In the genomic region with DNA sequence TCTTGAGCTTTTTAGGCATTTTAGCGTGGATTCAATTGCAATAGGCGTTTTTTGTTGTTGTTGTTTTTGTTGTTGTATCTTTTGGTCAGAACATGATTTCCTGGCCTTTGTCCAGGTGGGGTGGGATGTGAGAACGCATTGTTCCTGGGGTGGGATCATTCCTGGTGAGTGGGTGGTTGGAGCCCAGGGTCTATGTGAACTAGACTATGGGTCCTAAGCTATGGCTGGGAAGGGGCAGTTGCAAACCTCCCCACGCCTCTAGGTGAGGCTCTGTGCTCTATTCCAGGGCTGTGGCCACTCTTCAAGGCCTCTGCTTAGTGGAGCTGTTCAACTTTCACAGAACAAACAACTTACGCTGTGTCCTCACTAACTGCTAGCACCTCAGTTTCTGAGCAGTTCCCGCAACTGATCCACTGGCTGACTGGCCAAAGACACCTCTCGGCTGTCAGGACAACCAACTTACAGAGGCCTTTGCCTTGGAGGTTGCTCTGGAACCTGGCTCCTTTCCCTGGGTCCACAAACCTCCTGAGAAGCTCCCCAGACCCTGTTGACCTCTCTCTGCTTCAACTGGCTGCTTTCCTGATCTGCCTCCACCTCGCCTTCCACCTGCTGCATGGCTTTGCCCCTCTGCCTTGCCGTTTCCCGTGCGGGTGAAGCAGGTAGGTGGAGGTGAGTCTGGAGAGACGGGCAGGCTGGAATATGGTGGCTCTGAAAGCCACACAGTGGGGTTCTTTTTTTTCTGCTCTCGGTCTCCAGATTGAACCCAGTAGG, we compare ENCODE assay signal across 12 cellular contexts. TPM values are rescaled to one million over a fixed set of nuclear protein-coding genes. Genes with fewer than 3 reads are reported as not detected.
DNase-seq lines count a peak whose midpoint lies in the region; ATAC-seq and TF ChIP-seq lines count a peak whose summit lies in the region.
"Had no signal": no experiment of that assay in that cellular context is flagged by ENCODE, and none has a peak within 500 bp of the region (broad histone marks: within the 10 kb centered on the region; RNA-seq: fewer than 3 reads in every experiment).

No MANE protein-coding gene starts in this region.

- no peaks in the 10 kb centered on the region for H3K9me3 Mint-ChIP-seq in neural crest cell

- H3K4me3 ChIP-seq in HUES64 (ENCODE audit: low read length) = no peak overlapping the region
- peak overlapping the region; percentile 45 for H3K4me3 ChIP-seq in colonic mucosa
- no peak overlapping the region for H3K4me3 ChIP-seq in HAP-1
- H3K4me3 ChIP-seq in PC-3 (ENCODE audit: low read length) = no peak overlapping the region
- H3K4me3 ChIP-seq in left lung = peak overlapping the region in 1 of 2 donors; percentile 42

- H2AFZ ChIP-seq in PC-3 (ENCODE audit: low read length) = no peak overlapping the region

- peak overlapping the region; percentile 87 for H3K4me3 Mint-ChIP-seq in neural crest cell

- POLR2A ChIA-PET in PC-3 (lab: Charles Lee; ENCODE audit: unreplicated experiment) = no interaction called here

- CTCF ChIA-PET in PC-3 (lab: Charles Lee) = no interaction called here

- intact Hi-C loops in colonic mucosa (cut with DNase I) = no loop called here
- intact Hi-C loops in PC-3 (cut with micrococcal nuclease) = no loop called here
- intact Hi-C loops in left lung (cut with DNase I) = no loop called here

- no peak for ATAC-seq in PC-3
- no peak for ATAC-seq in left lung

- no peak overlapping the region for H3K4me2 ChIP-seq in PC-3 (ENCODE audit: low read length)

- DNase-seq in colonic mucosa (no peak), neural crest cell (ENCODE audit: low read depth, low spot score) (no peak), HAP-1 (ENCODE audit: low spot score in 2 of 2) (no peak), SKM-1 treated with dmso at 0.1 percent for 144 hours (lab: John Stamatoyannopoulos, UW; ENCODE audit: unreplicated experiment) (no peak), PC-3 (no peak), left lung (no peak)
- DNase-seq: islet precursor cell; NCI-H446; stimulated activated CD4-positive, alpha-beta T cell treated with anti-CD3 and anti-CD28 coated beads, Interleukin-4, amount 100 ng/mL, for 1 hour; WERI-Rb-1 had no signal

- H3K4me1 ChIP-seq in HUES64 (ENCODE audit: insufficient read depth, low read length) (0 out of 2 replicates have a peak, but pooled peaks cover 4% of the 10 kb centered on the region), colonic mucosa (no peaks in the 10 kb centered on the region), HAP-1 (peaks cover 12% of the 10 kb centered on the region), PC-3 (ENCODE audit: insufficient read depth, low read length) (no peaks in the 10 kb centered on the region; the same call in 1 of the 2 replicates), left lung (peaks cover 3 to 29% of the 10 kb centered on the region in 2 donors)

- H3K27me3 ChIP-seq in HUES64 (ENCODE audit: insufficient read depth, low read length) (no peaks in the 10 kb centered on the region), colonic mucosa (no peaks in the 10 kb centered on the region), HAP-1 (ENCODE audit: low read depth) (no peaks in the 10 kb centered on the region), PC-3 (ENCODE audit: low read length) (no peaks in the 10 kb centered on the region), left lung (no peaks in the 10 kb centered on the region)

- no peaks in the 10 kb centered on the region for H3F3A ChIP-seq in PC-3 (ENCODE audit: low read length, unreplicated experiment)

- H3K36me3 ChIP-seq in HUES64 (ENCODE audit: insufficient read depth, low read length) = no peaks in the 10 kb centered on the region
- H3K36me3 ChIP-seq in colonic mucosa = no peaks in the 10 kb centered on the region
- H3K36me3 ChIP-seq in HAP-1 (replicated peaks) = no peaks in the 10 kb centered on the region
- H3K36me3 ChIP-seq in PC-3 (ENCODE audit: low read depth, low read length) = no peaks in the 10 kb centered on the region
- H3K36me3 ChIP-seq in left lung = no peaks in the 10 kb centered on the region
- H3K36me3 ChIP-seq: WERI-Rb-1 had no signal

- in situ Hi-C loops in HAP-1 (cut with MboI; ENCODE audit: low sequenced_read_pairs) = no loop called here

- no peaks in the 10 kb centered on the region for H3K9me2 ChIP-seq in PC-3 (replicated peaks; ENCODE audit: low read length)

- H3K79me2 ChIP-seq in PC-3 (ENCODE audit: low read length) = no peaks in the 10 kb centered on the region

- H3K4me1 Mint-ChIP-seq in neural crest cell = peaks cover 31% of the 10 kb centered on the region

- TF ChIP-seq CTCF in 22Rv1 (IDR thresholded peaks at IDR 0.05) = no peak
- no peak for TF ChIP-seq CTCF in colonic mucosa (IDR thresholded peaks at IDR 0.05)
- no peak for TF ChIP-seq CTCF in neural crest cell (conservative IDR thresholded peaks at IDR 0.05)
- TF ChIP-seq CTCF in PC-3 (conservative IDR thresholded peaks at IDR 0.05; ENCODE audit: low read depth, low read length) = no peak
- no peak for TF ChIP-seq CTCF in left lung (IDR thresholded peaks at IDR 0.05)

- H3K27me3 Mint-ChIP-seq in neural crest cell (ENCODE audit: low read depth) = no peaks in the 10 kb centered on the region

- H3K27ac Mint-ChIP-seq in neural crest cell (ENCODE audit: unreplicated experiment) = no peak overlapping the region

- H3K9me3 ChIP-seq in HUES64 (ENCODE audit: insufficient read depth, low read depth, low read length) (no peaks in the 10 kb centered on the region), colonic mucosa (no peaks in the 10 kb centered on the region), HAP-1 (no peaks in the 10 kb centered on the region), PC-3 (ENCODE audit: low read length) (no peaks in the 10 kb centered on the region), left lung (no peaks in the 10 kb centered on the region)

- H3K9ac ChIP-seq in HUES64 (ENCODE audit: low read depth, low read length) (peak overlapping the region; percentile 91; the same call in 1 of the 2 replicates), colonic mucosa (ENCODE audit: low read depth in 2 of 2, low read length in 2 of 2) (peak overlapping the region; percentile 83 to 88), PC-3 (ENCODE audit: low read length) (no peak overlapping the region)

- no peaks in the 10 kb centered on the region for H4K20me1 ChIP-seq in PC-3 (ENCODE audit: low read length)

- WGBS in HUES64 = 92% methylated on average over 13 of the region's 13 CpGs

- H3K36me3 Mint-ChIP-seq in neural crest cell (ENCODE audit: low read depth) = no peaks in the 10 kb centered on the region

- H3K27ac ChIP-seq in 22Rv1 (peak overlapping the region; percentile 97; the same call in 1 of the 2 replicates), HUES64 (ENCODE audit: low read depth, low read length) (no peak overlapping the region), colonic mucosa (peak overlapping the region; percentile 97), PC-3 (ENCODE audit: low read length) (no peak overlapping the region), left lung (peak overlapping the region in 1 of 2 donors; percentile 99)
- H3K27ac ChIP-seq: WERI-Rb-1 had no signal

- no TSS peak for BruUV-seq in PC-3 (replicated peaks; lab: Mats Ljungman, UMichigan)

RNA-seq across cellular contexts. Expression of a gene that starts 12.8 kb away (rescaled TPM):
- 0.60 TPM for polyA plus RNA-seq in HUES64 (2013, experiment 1 of 2)
- 0.63 TPM for polyA plus RNA-seq in HUES64 (2013, experiment 2 of 2)
- total RNA-seq in colonic mucosa = 1 to 10 TPM; 1.6 to 2.5 TPM
- 5.5 and 6.5 TPM in 2 replicates for total RNA-seq in neural crest cell
- total RNA-seq in PC-3 (2014; rRNA removed) = 0.58 and 4.3 TPM in 2 replicates
- 10 to 100 TPM; 15.3 to 19.7 TPM for total RNA-seq in left lung

RNA-seq across cellular contexts. Expression of a gene that starts 14.0 kb away (rescaled TPM):
- not detected for polyA plus RNA-seq in HUES64 (2013, experiment 1 of 2)
- polyA plus RNA-seq in HUES64 (2013, experiment 2 of 2) = not detected
- total RNA-seq in colonic mucosa (under 1 TPM; 0.35 to 0.56 TPM), neural crest cell (not detected in 2 replicates), PC-3 (2014; rRNA removed) (2.0 and 3.4 TPM in 2 replicates), left lung (1 to 10 TPM in 1 of 2 donors, not detected in 1; 1.6 TPM)

RNA-seq across cellular contexts. Expression of a gene that starts 21.0 kb away (rescaled TPM):
- polyA plus RNA-seq in HUES64 (2013, experiment 1 of 2) = 7.2 TPM
- polyA plus RNA-seq in HUES64 (2013, experiment 2 of 2) = 4.8 TPM
- total RNA-seq in colonic mucosa (1 to 10 TPM; 7.7 to 8.8 TPM), neural crest cell (15.3 and 15.7 TPM in 2 replicates), PC-3 (2014; rRNA removed) (38.9 and 44.0 TPM in 2 replicates), left lung (10 to 100 TPM; 33.0 to 47.2 TPM)

RNA-seq across cellular contexts. Expression of a gene that starts 21.9 kb away (rescaled TPM):
- 21.5 TPM for polyA plus RNA-seq in HUES64 (2013, experiment 1 of 2)
- polyA plus RNA-seq in HUES64 (2013, experiment 2 of 2) = 19.6 TPM
- total RNA-seq in colonic mucosa = under 1 TPM; 0.48 to 0.52 TPM
- total RNA-seq in neural crest cell = 1.4 and 2.0 TPM in 2 replicates
- 0.12 TPM in 1 of 2 replicates, not detected in the other for total RNA-seq in PC-3 (2014; rRNA removed)
- 1 to 10 TPM; 1.0 to 1.1 TPM for total RNA-seq in left lung

RNA-seq across cellular contexts. Expression of a gene that starts 33.2 kb away (rescaled TPM):
- polyA plus RNA-seq in HUES64 (2013, experiment 1 of 2) = 0.55 TPM
- polyA plus RNA-seq in HUES64 (2013, experiment 2 of 2) = 0.70 TPM
- total RNA-seq in colonic mucosa (10 to 100 TPM; 26.0 to 58.9 TPM), neural crest cell (0.14 and 0.23 TPM in 2 replicates), PC-3 (2014; rRNA removed) (not detected in 2 replicates), left lung (under 1 TPM; 0.23 to 0.52 TPM)

Comparison
In these comparisons a context has a peak if more than half of its experiments do, and no peak if none do; other contexts are left out.
1. H3K27ac ChIP-seq: peak in 22Rv1 (single experiment) and colonic mucosa (single experiment); none in HUES64 (single experiment) and PC-3 (single experiment).